ENCODE assay signal across 24 cellular contexts in genomic region chr13:21212138-21212775, GRCh38. TPM values are rescaled to one million over a fixed set of nuclear protein-coding genes. Genes with fewer than 3 reads are reported as not detected.
DNase-seq lines count a peak whose midpoint lies in the region; ATAC-seq, FAIRE-seq and TF ChIP-seq lines count a peak whose summit lies in the region.
"Had no signal": no experiment of that assay in that cellular context is flagged by ENCODE, and none has a peak within 500 bp of the region (broad histone marks: within the 10 kb centered on the region; RNA-seq: fewer than 3 reads in every experiment).

No MANE protein-coding gene starts in this region.

- H3K36me3 Mint-ChIP-seq in activated naive CD4-positive, alpha-beta T cell treated with anti-CD3 and anti-CD28 coated beads, Interleukin-2, amount 50 U/mL, for 24 hours, result peaks cover 4% of the 10 kb centered on the region
- H3K36me3 Mint-ChIP-seq in activated naive CD4-positive, alpha-beta T cell treated with anti-CD3 and anti-CD28 coated beads, Interleukin-2, amount 50 U/mL, for 72 hours, result peaks cover 16 to 17% of the 10 kb centered on the region in 2 donors
- no peaks in the 10 kb centered on the region for H3K36me3 Mint-ChIP-seq in astrocyte (ENCODE audit: low read depth, unreplicated experiment)
- H3K36me3 Mint-ChIP-seq in osteocyte (ENCODE audit: unreplicated experiment), result no peaks in the 10 kb centered on the region
- H3K36me3 Mint-ChIP-seq: CD8-positive, alpha-beta T cell had no signal

- H3K9ac ChIP-seq in DND-41 (ENCODE audit: low read depth, low read length) (no peak overlapping the region), astrocyte (ENCODE audit: low read length) (no peak overlapping the region)
- H3K9ac ChIP-seq: BLaER1 treated with 17β-estradiol and CSF1 and Interleukin-3, amounts not matched to agents 10 nM and 100 nM had no signal

- H3K9me3 Mint-ChIP-seq in activated naive CD4-positive, alpha-beta T cell treated with anti-CD3 and anti-CD28 coated beads, Interleukin-2, amount 50 U/mL, for 24 hours, result peaks cover 18% of the 10 kb centered on the region
- H3K9me3 Mint-ChIP-seq in activated naive CD4-positive, alpha-beta T cell treated with anti-CD3 and anti-CD28 coated beads, Interleukin-2, amount 50 U/mL, for 72 hours, result peaks cover 13 to 20% of the 10 kb centered on the region in 2 donors
- peaks cover 10% of the 10 kb centered on the region for H3K9me3 Mint-ChIP-seq in astrocyte (ENCODE audit: unreplicated experiment)
- H3K9me3 Mint-ChIP-seq in osteocyte (ENCODE audit: unreplicated experiment), result no peaks in the 10 kb centered on the region

- no peaks in the 10 kb centered on the region for H3K4me1 Mint-ChIP-seq in activated naive CD4-positive, alpha-beta T cell treated with anti-CD3 and anti-CD28 coated beads, Interleukin-2, amount 50 U/mL, for 24 hours
- H3K4me1 Mint-ChIP-seq in astrocyte (ENCODE audit: low read depth, unreplicated experiment), result no peaks in the 10 kb centered on the region
- H3K4me1 Mint-ChIP-seq in osteocyte (ENCODE audit: unreplicated experiment), result no peaks in the 10 kb centered on the region
- H3K4me1 Mint-ChIP-seq: B cell had no signal

- peaks cover 10% of the 10 kb centered on the region for H3K9me3 ChIP-seq in DND-41 (ENCODE audit: insufficient read depth, low read length, severe bottlenecking)
- no peaks in the 10 kb centered on the region for H3K9me3 ChIP-seq in astrocyte (ENCODE audit: insufficient read depth, low read depth, low read length)

- DNase-seq in activated naive CD4-positive, alpha-beta T cell treated with anti-CD3 and anti-CD28 coated beads, Interleukin-2, amount 50 U/mL, for 72 hours (ENCODE audit: low spot score in 2 of 2), result no peak
- DNase-seq in DND-41, result no peak
- DNase-seq in astrocyte (ENCODE audit: low read depth), result no peak
- peak; percentile 56 for DNase-seq in osteocyte (ENCODE audit: extremely low spot score, unreplicated experiment)
- DNase-seq in NCI-H2171 treated with DMSO at 0.1 percent for 48 hours (lab: John Stamatoyannopoulos, UW), result no peak
- DNase-seq in NCI-H2107 (lab: John Stamatoyannopoulos, UW), result no peak
- DNase-seq: ACHN; Caco-2; Calu3; CD4-positive, alpha-beta T cell; CD8-positive, alpha-beta T cell; DMS79 treated with DMSO at 0.1 percent for 48 hours; EL; GDM1 had no signal

- H2AFZ ChIP-seq in DND-41 (ENCODE audit: low read depth, low read length) (no peak overlapping the region), astrocyte (ENCODE audit: low read depth, low read length) (peak overlapping the region; percentile 10)

- H3K4me1 ChIP-seq in DND-41 (ENCODE audit: insufficient read depth, low read length) (peaks cover 19% of the 10 kb centered on the region), astrocyte (ENCODE audit: insufficient read depth, low read length) (no peaks in the 10 kb centered on the region)
- H3K4me1 ChIP-seq: Caco-2 had no signal

- no peak for TF ChIP-seq CTCF in DND-41 (IDR thresholded peaks at IDR 0.05; ENCODE audit: borderline replicate concordance, extremely low read depth, low read length, poor library complexity, severe bottlenecking)
- no peak for TF ChIP-seq CTCF in astrocyte (IDR thresholded peaks at IDR 0.05; ENCODE audit: insufficient read depth, low read depth, low read length)
- TF ChIP-seq CTCF in osteocyte (IDR thresholded peaks at IDR 0.05), result no peak

- H3K27me3 Mint-ChIP-seq in activated naive CD4-positive, alpha-beta T cell treated with anti-CD3 and anti-CD28 coated beads, Interleukin-2, amount 50 U/mL, for 24 hours, result peaks cover 25% of the 10 kb centered on the region
- H3K27me3 Mint-ChIP-seq in astrocyte (ENCODE audit: low read depth, unreplicated experiment) (peaks cover 9% of the 10 kb centered on the region), osteocyte (ENCODE audit: unreplicated experiment) (peaks cover 49% of the 10 kb centered on the region)

- H3K36me3 ChIP-seq in DND-41 (ENCODE audit: insufficient read depth, low read length), result no peaks in the 10 kb centered on the region
- no peaks in the 10 kb centered on the region for H3K36me3 ChIP-seq in astrocyte (ENCODE audit: insufficient read depth, low read length)

- FAIRE-seq in astrocyte (lab: Jason Lieb, UNC), result no peak
- FAIRE-seq: D721Med, GM12878, GM12892, GM18507 had no signal

- no peak for ATAC-seq in activated naive CD4-positive, alpha-beta T cell treated with anti-CD3 and anti-CD28 coated beads, Interleukin-2, amount 50 U/mL, for 72 hours
- ATAC-seq in DND-41 (ENCODE audit: insufficient read depth, low read depth) (no peak), HG03139 (IDR thresholded peaks at IDR 0.05; ENCODE audit: unreplicated experiment) (no peak)
- ATAC-seq: CD8-positive, alpha-beta T cell; GM12878 had no signal

- no peak overlapping the region for H3K4me3 Mint-ChIP-seq in activated naive CD4-positive, alpha-beta T cell treated with anti-CD3 and anti-CD28 coated beads, Interleukin-2, amount 50 U/mL, for 24 hours
- H3K4me3 Mint-ChIP-seq in astrocyte (ENCODE audit: unreplicated experiment), result no peak overlapping the region
- H3K4me3 Mint-ChIP-seq in osteocyte (ENCODE audit: unreplicated experiment), result no peak overlapping the region
- H3K4me3 Mint-ChIP-seq: B cell; CD4-positive, alpha-beta T cell; CD8-positive, alpha-beta T cell had no signal

- H3K27ac Mint-ChIP-seq in activated naive CD4-positive, alpha-beta T cell treated with anti-CD3 and anti-CD28 coated beads, Interleukin-2, amount 50 U/mL, for 24 hours, result peak overlapping the region; percentile 2
- H3K27ac Mint-ChIP-seq in activated naive CD4-positive, alpha-beta T cell treated with anti-CD3 and anti-CD28 coated beads, Interleukin-2, amount 50 U/mL, for 72 hours, result no peak overlapping the region
- H3K27ac Mint-ChIP-seq in astrocyte (ENCODE audit: unreplicated experiment), result no peak overlapping the region
- no peak overlapping the region for H3K27ac Mint-ChIP-seq in osteocyte (ENCODE audit: unreplicated experiment)
- H3K27ac Mint-ChIP-seq: B cell; CD4-positive, alpha-beta T cell; CD8-positive, alpha-beta T cell had no signal

- H3K4me3 ChIP-seq in DND-41 (ENCODE audit: low read depth in 1 of 2, low read length in 2 of 2) (no peak overlapping the region), astrocyte (ENCODE audit: insufficient read depth, low read depth, low read length) (no peak overlapping the region)
- H3K4me3 ChIP-seq: BLaER1 treated with 17β-estradiol and CSF1 and Interleukin-3, amounts not matched to agents 10 nM and 100 nM; GM12878 had no signal

- no peaks in the 10 kb centered on the region for H3K27me3 ChIP-seq in DND-41 (ENCODE audit: insufficient read depth, low read length, poor library complexity)
- no peaks in the 10 kb centered on the region for H3K27me3 ChIP-seq in astrocyte (ENCODE audit: insufficient read depth, low read length)
- H3K27me3 ChIP-seq: BLaER1 treated with 17β-estradiol and CSF1 and Interleukin-3, amounts not matched to agents 10 nM and 100 nM had no signal

- H3K79me2 ChIP-seq in DND-41 (ENCODE audit: insufficient read depth, low read length) (no peaks in the 10 kb centered on the region), astrocyte (ENCODE audit: insufficient read depth, low read length) (no peaks in the 10 kb centered on the region)

- H3K27ac ChIP-seq in DND-41 (ENCODE audit: low read length), result peak overlapping the region; percentile 48
- no peak overlapping the region for H3K27ac ChIP-seq in astrocyte (ENCODE audit: low read depth, low read length)
- H3K27ac ChIP-seq: 22Rv1; BLaER1 treated with 17β-estradiol and CSF1 and Interleukin-3, amounts not matched to agents 10 nM and 100 nM; C4-2B had no signal

- H3K4me2 ChIP-seq in DND-41 (ENCODE audit: insufficient read depth, low read length) (no peak overlapping the region), astrocyte (ENCODE audit: low read length) (no peak overlapping the region)
- H3K4me2 ChIP-seq: BLaER1 treated with 17β-estradiol and CSF1 and Interleukin-3, amounts not matched to agents 10 nM and 100 nM had no signal

- H4K20me1 ChIP-seq in DND-41 (ENCODE audit: insufficient read depth, low read length), result no peaks in the 10 kb centered on the region
- no peaks in the 10 kb centered on the region for H4K20me1 ChIP-seq in astrocyte (ENCODE audit: insufficient read depth, low read length)
- H4K20me1 ChIP-seq: BLaER1 treated with 17β-estradiol and CSF1 and Interleukin-3, amounts not matched to agents 10 nM and 100 nM had no signal

RNA-seq across cellular contexts. Expression of gene MRPL57, which starts 35.8 kb away (rescaled TPM):
- total RNA-seq in activated naive CD4-positive, alpha-beta T cell treated with anti-CD3 and anti-CD28 coated beads, Interleukin-2, amount 50 U/mL, for 72 hours, result 10 to 100 TPM; 12.4 to 23.9 TPM
- total RNA-seq in astrocyte, result 12.6 and 14.2 TPM in 2 replicates
- 15.1 and 16.1 TPM in 2 replicates for total RNA-seq in osteocyte

RNA-seq across cellular contexts. Expression of gene SKA3, which starts 35.9 kb away (rescaled TPM):
- total RNA-seq in activated naive CD4-positive, alpha-beta T cell treated with anti-CD3 and anti-CD28 coated beads, Interleukin-2, amount 50 U/mL, for 72 hours, result 10 to 100 TPM; 29.2 to 37.4 TPM
- total RNA-seq in astrocyte (1.7 and 2.4 TPM in 2 replicates), osteocyte (4.0 and 4.2 TPM in 2 replicates)
